ENCODE assay signal across 1 cellular context in the genomic region with DNA sequence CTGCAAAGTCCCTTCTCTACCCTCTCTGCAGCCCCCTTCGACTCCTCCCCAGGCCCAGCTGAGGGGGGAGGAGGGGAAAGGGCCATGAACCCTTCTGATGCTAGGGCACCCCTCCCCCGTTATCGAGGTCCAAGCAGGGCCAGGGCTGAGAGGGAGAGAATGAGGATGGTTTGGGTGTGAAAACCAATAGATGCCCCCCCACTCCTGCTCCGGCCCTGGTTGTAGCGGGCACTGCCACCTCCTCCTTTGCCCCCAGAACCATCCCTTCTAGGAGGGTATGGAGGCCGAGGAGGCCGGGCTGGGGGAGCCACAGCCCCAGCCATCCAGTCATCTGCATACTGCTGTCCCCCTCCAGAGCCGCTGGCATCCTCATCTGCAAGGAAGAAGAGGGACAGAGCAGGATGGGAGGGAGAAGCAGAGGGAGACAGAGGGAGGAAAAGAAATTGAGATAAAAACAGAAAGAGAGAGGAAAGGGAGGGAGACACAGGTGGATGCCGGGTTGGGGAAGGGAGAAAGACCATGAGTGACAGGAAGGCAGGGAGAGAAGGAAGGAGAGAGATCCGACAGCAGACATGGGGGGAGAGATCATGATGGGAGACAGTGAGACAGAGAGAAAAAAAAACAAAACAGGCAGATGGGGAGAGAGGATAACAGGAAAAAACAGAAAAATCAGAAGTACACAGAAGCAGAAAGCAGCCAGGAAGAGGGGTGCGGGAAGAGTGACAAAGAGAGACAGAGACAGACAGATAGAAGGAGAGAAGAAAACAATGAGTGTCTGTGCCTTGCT.
TF ChIP-seq lines count a peak whose summit lies in the region.

No MANE protein-coding gene starts in this region.

TF ChIP-seq in K562, 482 proteins besides CTCF, POLR2A, EP300 and RAD21:
- TF ChIP-seq SREBF1 (IDR thresholded peaks at IDR 0.05; ENCODE audit: borderline replicate concordance, low read depth, low read length): no peak
- TF ChIP-seq CBFA2T2 (conservative IDR thresholded peaks at IDR 0.05): 0 out of 2 replicates have a peak, but pooled peaks have one; percentile 8
- peak; percentile 36 to 59; a peak in 1 of 4 replicates for TF ChIP-seq MLLT1 (IDR thresholded peaks at IDR 0.05)
- 0 out of 2 replicates have a peak, but pooled peaks have one; percentile 44 for TF ChIP-seq DNMT1 (IDR thresholded peaks at IDR 0.05)
- peak; percentile 47; the same call in 1 of the 2 replicates for TF ChIP-seq DPF2 (IDR thresholded peaks at IDR 0.05)
- 0 out of 2 replicates have a peak, but pooled peaks have one; percentile 20 for TF ChIP-seq ARID2 (IDR thresholded peaks at IDR 0.05)
- no peak for TF ChIP-seq ZKSCAN1 (IDR thresholded peaks at IDR 0.05; ENCODE audit: low read depth, low read length)
- peak; percentile 40; the same call in 1 of the 2 replicates for TF ChIP-seq TAL1 (IDR thresholded peaks at IDR 0.05)
- 0 out of 4 replicates have a peak, but pooled peaks of 1 of the 2 experiments have one; percentile 35 for TF ChIP-seq FOXK2 (conservative IDR thresholded peaks at IDR 0.05 in 1 of 2, IDR thresholded peaks at IDR 0.05 in 1 of 2; ENCODE audit: low read depth in 2 of 2)
- TF ChIP-seq SP1 (CRISPR knock-in tag; IDR thresholded peaks at IDR 0.05): no peak
- TF ChIP-seq EHMT2 (IDR thresholded peaks at IDR 0.05): peak; percentile 50; the same call in 1 of the 2 replicates
- peak; percentile 47; the same call in 1 of the 2 replicates for TF ChIP-seq MTA1 (IDR thresholded peaks at IDR 0.05; ENCODE audit: borderline replicate concordance)
- peak; percentile 62 for TF ChIP-seq ARHGAP35 (IDR thresholded peaks at IDR 0.05; ENCODE audit: partially characterized antibody)
- TF ChIP-seq HDAC1 (IDR thresholded peaks at IDR 0.05): peak in 1 of 2 experiments; percentile 69; a peak in 2 of 4 replicates
- TF ChIP-seq, protein P1, sequence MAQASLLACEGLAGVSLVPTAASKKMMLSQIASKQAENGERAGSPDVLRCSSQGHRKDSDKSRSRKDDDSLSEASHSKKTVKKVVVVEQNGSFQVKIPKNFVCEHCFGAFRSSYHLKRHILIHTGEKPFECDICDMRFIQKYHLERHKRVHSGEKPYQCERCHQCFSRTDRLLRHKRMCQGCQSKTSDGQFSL (CRISPR knock-in tag; IDR thresholded peaks at IDR 0.05): peak; percentile 60; the same call in 1 of the 2 replicates
- TF ChIP-seq, protein P1 (tag; IDR thresholded peaks at IDR 0.05): no peak
- 0 out of 2 replicates have a peak, but pooled peaks have one; percentile 37 for TF ChIP-seq HLTF (IDR thresholded peaks at IDR 0.05)
- TF ChIP-seq SMARCA4 (IDR thresholded peaks at IDR 0.05): peak; percentile 48; the same call in 1 of the 2 replicates
- TF ChIP-seq, protein P2, sequence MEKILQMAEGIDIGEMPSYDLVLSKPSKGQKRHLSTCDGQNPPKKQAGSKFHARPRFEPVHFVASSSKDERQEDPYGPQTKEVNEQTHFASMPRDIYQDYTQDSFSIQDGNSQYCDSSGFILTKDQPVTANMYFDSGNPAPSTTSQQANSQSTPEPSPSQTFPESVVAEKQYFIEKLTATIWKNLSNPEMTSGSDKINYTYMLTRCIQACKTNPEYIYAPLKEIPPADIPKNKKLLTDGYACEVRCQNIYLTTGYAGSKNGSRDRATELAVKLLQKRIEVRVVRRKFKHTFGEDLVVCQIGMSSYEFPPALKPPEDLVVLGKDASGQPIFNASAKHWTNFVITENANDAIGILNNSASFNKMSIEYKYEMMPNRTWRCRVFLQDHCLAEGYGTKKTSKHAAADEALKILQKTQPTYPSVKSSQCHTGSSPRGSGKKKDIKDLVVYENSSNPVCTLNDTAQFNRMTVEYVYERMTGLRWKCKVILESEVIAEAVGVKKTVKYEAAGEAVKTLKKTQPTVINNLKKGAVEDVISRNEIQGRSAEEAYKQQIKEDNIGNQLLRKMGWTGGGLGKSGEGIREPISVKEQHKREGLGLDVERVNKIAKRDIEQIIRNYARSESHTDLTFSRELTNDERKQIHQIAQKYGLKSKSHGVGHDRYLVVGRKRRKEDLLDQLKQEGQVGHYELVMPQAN (IDR thresholded peaks at IDR 0.05; ENCODE audit: borderline replicate concordance): peak; percentile 54; the same call in 1 of the 2 replicates
- peak; percentile 70 for TF ChIP-seq CBFA2T3 (IDR thresholded peaks at IDR 0.05)
- TF ChIP-seq HDGF (IDR thresholded peaks at IDR 0.05): peak; percentile 39; the same call in 1 of the 2 replicates
- TF ChIP-seq U2AF2 (optimal IDR thresholded peaks at IDR 0.05; ENCODE audit: low read depth, low read length): no peak
- TF ChIP-seq CBX1 (IDR thresholded peaks at IDR 0.05; ENCODE audit: low read depth): no peak
- TF ChIP-seq PHB2 (IDR thresholded peaks at IDR 0.05; ENCODE audit: low read depth): peak; percentile 67; the same call in 1 of the 2 replicates
- no peak for TF ChIP-seq TCF7 (IDR thresholded peaks at IDR 0.05; ENCODE audit: borderline replicate concordance)
- peak; percentile 91 for TF ChIP-seq PKNOX1 (IDR thresholded peaks at IDR 0.05)
- 0 out of 2 replicates have a peak, but pooled peaks have one; percentile 22 for TF ChIP-seq CC2D1A (IDR thresholded peaks at IDR 0.05)
- no peak for TF ChIP-seq ZZZ3 (IDR thresholded peaks at IDR 0.05)
- TF ChIP-seq LARP7 (IDR thresholded peaks at IDR 0.05): peak; percentile 88; the same call in 1 of the 2 replicates
- TF ChIP-seq ARID1B (IDR thresholded peaks at IDR 0.05): peak; percentile 62
- TF ChIP-seq ARNT (IDR thresholded peaks at IDR 0.05): peak in 1 of 2 experiments; percentile 25; a peak in 1 of 4 replicates
- TF ChIP-seq, protein P3, sequence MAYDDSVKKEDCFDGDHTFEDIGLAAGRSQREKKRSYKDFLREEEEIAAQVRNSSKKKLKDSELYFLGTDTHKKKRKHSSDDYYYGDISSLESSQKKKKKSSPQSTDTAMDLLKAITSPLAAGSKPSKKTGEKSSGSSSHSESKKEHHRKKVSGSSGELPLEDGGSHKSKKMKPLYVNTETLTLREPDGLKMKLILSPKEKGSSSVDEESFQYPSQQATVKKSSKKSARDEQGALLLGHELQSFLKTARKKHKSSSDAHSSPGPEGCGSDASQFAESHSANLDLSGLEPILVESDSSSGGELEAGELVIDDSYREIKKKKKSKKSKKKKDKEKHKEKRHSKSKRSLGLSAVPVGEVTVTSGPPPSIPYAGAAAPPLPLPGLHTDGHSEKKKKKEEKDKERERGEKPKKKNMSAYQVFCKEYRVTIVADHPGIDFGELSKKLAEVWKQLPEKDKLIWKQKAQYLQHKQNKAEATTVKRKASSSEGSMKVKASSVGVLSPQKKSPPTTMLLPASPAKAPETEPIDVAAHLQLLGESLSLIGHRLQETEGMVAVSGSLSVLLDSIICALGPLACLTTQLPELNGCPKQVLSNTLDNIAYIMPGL (CRISPR knock-in tag; IDR thresholded peaks at IDR 0.05): no peak
- peak; percentile 30 for TF ChIP-seq BRD9 (IDR thresholded peaks at IDR 0.05; ENCODE audit: low read depth, partially characterized antibody)
- no peak for TF ChIP-seq GATAD2B (IDR thresholded peaks at IDR 0.05; ENCODE audit: borderline replicate concordance)
- TF ChIP-seq, protein P4, sequence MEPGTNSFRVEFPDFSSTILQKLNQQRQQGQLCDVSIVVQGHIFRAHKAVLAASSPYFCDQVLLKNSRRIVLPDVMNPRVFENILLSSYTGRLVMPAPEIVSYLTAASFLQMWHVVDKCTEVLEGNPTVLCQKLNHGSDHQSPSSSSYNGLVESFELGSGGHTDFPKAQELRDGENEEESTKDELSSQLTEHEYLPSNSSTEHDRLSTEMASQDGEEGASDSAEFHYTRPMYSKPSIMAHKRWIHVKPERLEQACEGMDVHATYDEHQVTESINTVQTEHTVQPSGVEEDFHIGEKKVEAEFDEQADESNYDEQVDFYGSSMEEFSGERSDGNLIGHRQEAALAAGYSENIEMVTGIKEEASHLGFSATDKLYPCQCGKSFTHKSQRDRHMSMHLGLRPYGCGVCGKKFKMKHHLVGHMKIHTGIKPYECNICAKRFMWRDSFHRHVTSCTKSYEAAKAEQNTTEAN (CRISPR knock-in tag; IDR thresholded peaks at IDR 0.05): no peak
- TF ChIP-seq SMARCC2 (IDR thresholded peaks at IDR 0.05; ENCODE audit: low read depth): no peak
- peak; percentile 46; the same call in 1 of the 2 replicates for TF ChIP-seq MTA2 (IDR thresholded peaks at IDR 0.05; ENCODE audit: low read depth)
- TF ChIP-seq ZNF347 (CRISPR knock-in tag; IDR thresholded peaks at IDR 0.05; ENCODE audit: low read depth): no peak
- peak; percentile 41; the same call in 1 of the 2 replicates for TF ChIP-seq BCOR (IDR thresholded peaks at IDR 0.05)
- TF ChIP-seq, protein P5, sequence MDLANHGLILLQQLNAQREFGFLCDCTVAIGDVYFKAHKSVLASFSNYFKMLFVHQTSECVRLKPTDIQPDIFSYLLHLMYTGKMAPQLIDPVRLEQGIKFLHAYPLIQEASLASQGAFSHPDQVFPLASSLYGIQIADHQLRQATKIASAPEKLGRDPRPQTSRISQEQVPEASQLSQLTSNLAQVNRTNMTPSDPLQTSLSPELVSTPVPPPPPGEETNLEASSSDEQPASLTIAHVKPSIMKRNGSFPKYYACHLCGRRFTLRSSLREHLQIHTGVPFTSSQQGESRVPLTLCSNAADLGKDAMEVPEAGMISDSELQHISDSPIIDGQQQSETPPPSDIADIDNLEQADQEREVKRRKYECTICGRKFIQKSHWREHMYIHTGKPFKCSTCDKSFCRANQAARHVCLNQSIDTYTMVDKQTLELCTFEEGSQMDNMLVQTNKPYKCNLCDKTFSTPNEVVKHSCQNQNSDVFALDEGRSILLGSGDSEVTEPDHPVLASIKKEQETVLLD (IDR thresholded peaks at IDR 0.05): peak; percentile 40; the same call in 1 of the 2 replicates
